2 cellular contexts compared by ENCODE assay signal in genomic region chr10:69934768-69935167, GRCh38.
TF ChIP-seq lines count a peak whose summit lies in the region.

No MANE protein-coding gene starts in this region.

TF ChIP-seq in SK-N-SH treated with all-trans-retinoic acid at 6 μM for 48 hours, 23 proteins besides CTCF, POLR2A, EP300 and RAD21:
- TF ChIP-seq ZNF70 (CRISPR knock-in tag; IDR thresholded peaks at IDR 0.05) (no peak), ESRRG (CRISPR knock-in tag; IDR thresholded peaks at IDR 0.05) (no peak), SNAI2 (CRISPR knock-in tag; IDR thresholded peaks at IDR 0.05) (no peak), ARNTL (CRISPR knock-in tag; IDR thresholded peaks at IDR 0.05; ENCODE audit: borderline replicate concordance, low read depth) (no peak), CREB5 (CRISPR knock-in tag; IDR thresholded peaks at IDR 0.05; ENCODE audit: low read depth) (no peak), TOX (CRISPR knock-in tag; IDR thresholded peaks at IDR 0.05; ENCODE audit: borderline replicate concordance) (no peak), TSHZ2 (CRISPR knock-in tag; IDR thresholded peaks at IDR 0.05) (no peak), TCF4 (CRISPR knock-in tag; IDR thresholded peaks at IDR 0.05; ENCODE audit: borderline replicate concordance) (no peak), ZNF565 (CRISPR knock-in tag; conservative IDR thresholded peaks at IDR 0.05; ENCODE audit: low read depth) (no peak)
- TF ChIP-seq, protein P1, sequence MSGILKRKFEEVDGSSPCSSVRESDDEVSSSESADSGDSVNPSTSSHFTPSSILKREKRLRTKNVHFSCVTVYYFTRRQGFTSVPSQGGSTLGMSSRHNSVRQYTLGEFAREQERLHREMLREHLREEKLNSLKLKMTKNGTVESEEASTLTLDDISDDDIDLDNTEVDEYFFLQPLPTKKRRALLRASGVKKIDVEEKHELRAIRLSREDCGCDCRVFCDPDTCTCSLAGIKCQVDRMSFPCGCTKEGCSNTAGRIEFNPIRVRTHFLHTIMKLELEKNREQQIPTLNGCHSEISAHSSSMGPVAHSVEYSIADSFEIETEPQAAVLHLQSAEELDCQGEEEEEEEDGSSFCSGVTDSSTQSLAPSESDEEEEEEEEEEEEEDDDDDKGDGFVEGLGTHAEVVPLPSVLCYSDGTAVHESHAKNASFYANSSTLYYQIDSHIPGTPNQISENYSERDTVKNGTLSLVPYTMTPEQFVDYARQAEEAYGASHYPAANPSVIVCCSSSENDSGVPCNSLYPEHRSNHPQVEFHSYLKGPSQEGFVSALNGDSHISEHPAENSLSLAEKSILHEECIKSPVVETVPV (CRISPR knock-in tag; IDR thresholded peaks at IDR 0.05): no peak

TF ChIP-seq in SK-N-SH, 30 proteins besides CTCF, POLR2A, EP300 and RAD21:
- TF ChIP-seq CHD2 (IDR thresholded peaks at IDR 0.05; ENCODE audit: low read length, partially characterized antibody) (no peak), JUND (IDR thresholded peaks at IDR 0.05) (no peak), RXRA (IDR thresholded peaks at IDR 0.05; ENCODE audit: borderline replicate concordance, low read depth) (no peak), GABPA (IDR thresholded peaks at IDR 0.05; ENCODE audit: low read depth) (no peak), TAF1 (IDR thresholded peaks at IDR 0.05; ENCODE audit: borderline replicate concordance, low read depth, low read length) (no peak), TEAD4 (IDR thresholded peaks at IDR 0.05; ENCODE audit: borderline replicate concordance, insufficient read depth) (no peak), GATA2 (CRISPR knock-in tag; IDR thresholded peaks at IDR 0.05) (no peak), ZBTB33 (IDR thresholded peaks at IDR 0.05; ENCODE audit: borderline replicate concordance, low read depth) (no peak), RCOR1 (IDR thresholded peaks at IDR 0.05; ENCODE audit: low read length) (no peak), FOXJ3 (CRISPR knock-in tag; IDR thresholded peaks at IDR 0.05) (no peak), MXI1 (IDR thresholded peaks at IDR 0.05; ENCODE audit: low read depth, low read length) (no peak), NFIC (IDR thresholded peaks at IDR 0.05; ENCODE audit: borderline replicate concordance) (no peak), POLR2AphosphoS5 (IDR thresholded peaks at IDR 0.05; ENCODE audit: low read depth, low read length) (no peak), TCF12 (IDR thresholded peaks at IDR 0.05) (no peak), EZH2phosphoT487 (IDR thresholded peaks at IDR 0.05; ENCODE audit: borderline replicate concordance, low read depth) (no peak), SMC3 (IDR thresholded peaks at IDR 0.05; ENCODE audit: low read depth, low read length) (no peak), PBX3 (IDR thresholded peaks at IDR 0.05) (no peak)
- TF ChIP-seq, protein P2, sequence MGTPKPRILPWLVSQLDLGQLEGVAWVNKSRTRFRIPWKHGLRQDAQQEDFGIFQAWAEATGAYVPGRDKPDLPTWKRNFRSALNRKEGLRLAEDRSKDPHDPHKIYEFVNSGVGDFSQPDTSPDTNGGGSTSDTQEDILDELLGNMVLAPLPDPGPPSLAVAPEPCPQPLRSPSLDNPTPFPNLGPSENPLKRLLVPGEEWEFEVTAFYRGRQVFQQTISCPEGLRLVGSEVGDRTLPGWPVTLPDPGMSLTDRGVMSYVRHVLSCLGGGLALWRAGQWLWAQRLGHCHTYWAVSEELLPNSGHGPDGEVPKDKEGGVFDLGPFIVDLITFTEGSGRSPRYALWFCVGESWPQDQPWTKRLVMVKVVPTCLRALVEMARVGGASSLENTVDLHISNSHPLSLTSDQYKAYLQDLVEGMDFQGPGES (IDR thresholded peaks at IDR 0.05; ENCODE audit: low read depth, low read length): no peak
- TF ChIP-seq, protein P3, sequence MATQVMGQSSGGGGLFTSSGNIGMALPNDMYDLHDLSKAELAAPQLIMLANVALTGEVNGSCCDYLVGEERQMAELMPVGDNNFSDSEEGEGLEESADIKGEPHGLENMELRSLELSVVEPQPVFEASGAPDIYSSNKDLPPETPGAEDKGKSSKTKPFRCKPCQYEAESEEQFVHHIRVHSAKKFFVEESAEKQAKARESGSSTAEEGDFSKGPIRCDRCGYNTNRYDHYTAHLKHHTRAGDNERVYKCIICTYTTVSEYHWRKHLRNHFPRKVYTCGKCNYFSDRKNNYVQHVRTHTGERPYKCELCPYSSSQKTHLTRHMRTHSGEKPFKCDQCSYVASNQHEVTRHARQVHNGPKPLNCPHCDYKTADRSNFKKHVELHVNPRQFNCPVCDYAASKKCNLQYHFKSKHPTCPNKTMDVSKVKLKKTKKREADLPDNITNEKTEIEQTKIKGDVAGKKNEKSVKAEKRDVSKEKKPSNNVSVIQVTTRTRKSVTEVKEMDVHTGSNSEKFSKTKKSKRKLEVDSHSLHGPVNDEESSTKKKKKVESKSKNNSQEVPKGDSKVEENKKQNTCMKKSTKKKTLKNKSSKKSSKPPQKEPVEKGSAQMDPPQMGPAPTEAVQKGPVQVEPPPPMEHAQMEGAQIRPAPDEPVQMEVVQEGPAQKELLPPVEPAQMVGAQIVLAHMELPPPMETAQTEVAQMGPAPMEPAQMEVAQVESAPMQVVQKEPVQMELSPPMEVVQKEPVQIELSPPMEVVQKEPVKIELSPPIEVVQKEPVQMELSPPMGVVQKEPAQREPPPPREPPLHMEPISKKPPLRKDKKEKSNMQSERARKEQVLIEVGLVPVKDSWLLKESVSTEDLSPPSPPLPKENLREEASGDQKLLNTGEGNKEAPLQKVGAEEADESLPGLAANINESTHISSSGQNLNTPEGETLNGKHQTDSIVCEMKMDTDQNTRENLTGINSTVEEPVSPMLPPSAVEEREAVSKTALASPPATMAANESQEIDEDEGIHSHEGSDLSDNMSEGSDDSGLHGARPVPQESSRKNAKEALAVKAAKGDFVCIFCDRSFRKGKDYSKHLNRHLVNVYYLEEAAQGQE (IDR thresholded peaks at IDR 0.05; ENCODE audit: low read depth, low read length): no peak
